In the genomic region with DNA sequence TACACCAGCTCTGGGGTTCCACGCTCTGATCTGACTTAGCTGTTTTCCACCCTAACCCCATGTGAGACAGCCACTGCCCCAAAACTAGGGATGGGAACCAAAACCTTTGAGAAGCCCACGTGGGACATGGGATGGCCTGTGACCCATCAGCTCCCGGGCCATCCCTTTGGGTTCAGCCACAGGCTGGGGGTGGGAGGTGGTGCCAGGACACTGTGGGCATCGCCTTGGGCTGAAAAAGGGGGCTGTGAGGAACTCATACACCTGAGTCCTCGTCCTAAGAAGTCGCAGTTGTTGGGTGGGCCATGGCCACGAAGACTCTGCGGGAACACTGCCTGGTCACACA, we compare ENCODE assay signal across 27 cellular contexts.
"Had no signal": no experiment of that assay in that cellular context is flagged by ENCODE, and none has a peak within 500 bp of the region (broad histone marks: within the 10 kb centered on the region; RNA-seq: fewer than 3 reads in every experiment).

No MANE protein-coding gene starts in this region.

- H3K4me3 Mint-ChIP-seq: immature natural killer cell; naive thymus-derived CD8-positive, alpha-beta T cell; nephron; neural progenitor cell; stimulated activated naive B cell treated with anti-CD40 and anti-IgM and Interleukin-4, amounts not matched to agents 10 μg/mL and 1 μg/mL and 100 μg/mL, for 72 hours had no signal

- H3K27me3 ChIP-seq: pancreas, right lobe of liver, stomach, testis, thyroid gland, transverse colon, upper lobe of left lung, vagina had no signal

- H3K9me3 Mint-ChIP-seq: immature natural killer cell; naive thymus-derived CD8-positive, alpha-beta T cell; nephron; stimulated activated naive B cell treated with anti-CD40 and anti-IgM and Interleukin-4, amounts not matched to agents 10 μg/mL and 1 μg/mL and 100 μg/mL, for 72 hours had no signal

- DNase-seq: hypothalamus; immature natural killer cell; kidney; left colon; left lung; lower lobe of right lung; mammary epithelial cell; mesenchymal stem cell; naive thymus-derived CD8-positive, alpha-beta T cell; psoas muscle; right lobe of liver; stimulated activated CD4-positive, alpha-beta T cell treated with anti-CD3 and anti-CD28 coated beads, Interleukin-12 subunit alpha, Interleukin-12 subunit beta, amount 100 ng/mL, for 4 hours; stimulated activated CD4-positive, alpha-beta T cell treated with anti-CD3 and anti-CD28 coated beads, Interleukin-15, amount 100 ng/mL, for 24 hours; stimulated activated CD4-positive, alpha-beta T cell treated with anti-CD3 and anti-CD28 coated beads, Interleukin-2, amount 100 ng/mL, for 24 hours; stimulated activated CD4-positive, alpha-beta T cell treated with anti-CD3 and anti-CD28 coated beads, Interleukin-4, amount 100 ng/mL, for 1 hour; stimulated activated naive B cell treated with anti-CD40 and anti-IgM and Interleukin-4, amounts not matched to agents 10 μg/mL and 1 μg/mL and 100 μg/mL, for 72 hours; stimulated activated naive CD8-positive, alpha-beta T cell treated with anti-CD3 and anti-CD28 coated beads, Interleukin-15, Interleukin-2, amounts not matched to agents 100 U/mL and 50 U/mL, for 24 hours; stomach; testis; thyroid gland; transverse colon had no signal

- H3K9ac ChIP-seq: neural progenitor cell had no signal

- H3K4me2 ChIP-seq: neural progenitor cell had no signal

- H3K36me3 Mint-ChIP-seq: immature natural killer cell; naive thymus-derived CD8-positive, alpha-beta T cell; neural progenitor cell; stimulated activated naive B cell treated with anti-CD40 and anti-IgM and Interleukin-4, amounts not matched to agents 10 μg/mL and 1 μg/mL and 100 μg/mL, for 72 hours had no signal

- H3K36me3 ChIP-seq: left lung, lower lobe of right lung, neural progenitor cell, pancreas, right lobe of liver, stomach, thyroid gland, transverse colon, upper lobe of left lung, vagina had no signal

- H3K27ac Mint-ChIP-seq: immature natural killer cell; naive thymus-derived CD8-positive, alpha-beta T cell; nephron; neural progenitor cell; stimulated activated naive B cell treated with anti-CD40 and anti-IgM and Interleukin-4, amounts not matched to agents 10 μg/mL and 1 μg/mL and 100 μg/mL, for 72 hours had no signal

- H2AFZ ChIP-seq: neural progenitor cell had no signal

- H3K9me3 ChIP-seq: left lung, lower lobe of right lung, pancreas, psoas muscle, right lobe of liver, stomach, testis, thyroid gland, transverse colon, upper lobe of left lung, vagina had no signal

- H3K27ac ChIP-seq: left lung, lower lobe of right lung, neural progenitor cell, pancreas, psoas muscle, right lobe of liver, skin epidermis, stomach, testis, thyroid gland, transverse colon, upper lobe of left lung, vagina had no signal

- H3K4me1 Mint-ChIP-seq: immature natural killer cell; naive thymus-derived CD8-positive, alpha-beta T cell; nephron; stimulated activated naive B cell treated with anti-CD40 and anti-IgM and Interleukin-4, amounts not matched to agents 10 μg/mL and 1 μg/mL and 100 μg/mL, for 72 hours had no signal

- H3K4me1 ChIP-seq: left lung, lower lobe of right lung, neural progenitor cell, pancreas, psoas muscle, right lobe of liver, stomach, testis, thyroid gland, transverse colon, upper lobe of left lung, vagina had no signal

- H3K4me3 ChIP-seq: left lung, lower lobe of right lung, neural progenitor cell, pancreas, psoas muscle, right lobe of liver, skin epidermis, stomach, testis, thyroid gland, transverse colon, upper lobe of left lung, vagina had no signal

- ATAC-seq: left colon; left lung; lower lobe of right lung; naive thymus-derived CD8-positive, alpha-beta T cell; pancreas; psoas muscle; right lobe of liver; stimulated activated naive B cell treated with anti-CD40 and anti-IgM and Interleukin-4, amounts not matched to agents 10 μg/mL and 1 μg/mL and 100 μg/mL, for 72 hours; stimulated activated naive CD8-positive, alpha-beta T cell treated with anti-CD3 and anti-CD28 coated beads, Interleukin-15, Interleukin-2, amounts not matched to agents 100 U/mL and 50 U/mL, for 24 hours had no signal
